Comparison of ENCODE assay signal across 1 cellular context in the genomic region with DNA sequence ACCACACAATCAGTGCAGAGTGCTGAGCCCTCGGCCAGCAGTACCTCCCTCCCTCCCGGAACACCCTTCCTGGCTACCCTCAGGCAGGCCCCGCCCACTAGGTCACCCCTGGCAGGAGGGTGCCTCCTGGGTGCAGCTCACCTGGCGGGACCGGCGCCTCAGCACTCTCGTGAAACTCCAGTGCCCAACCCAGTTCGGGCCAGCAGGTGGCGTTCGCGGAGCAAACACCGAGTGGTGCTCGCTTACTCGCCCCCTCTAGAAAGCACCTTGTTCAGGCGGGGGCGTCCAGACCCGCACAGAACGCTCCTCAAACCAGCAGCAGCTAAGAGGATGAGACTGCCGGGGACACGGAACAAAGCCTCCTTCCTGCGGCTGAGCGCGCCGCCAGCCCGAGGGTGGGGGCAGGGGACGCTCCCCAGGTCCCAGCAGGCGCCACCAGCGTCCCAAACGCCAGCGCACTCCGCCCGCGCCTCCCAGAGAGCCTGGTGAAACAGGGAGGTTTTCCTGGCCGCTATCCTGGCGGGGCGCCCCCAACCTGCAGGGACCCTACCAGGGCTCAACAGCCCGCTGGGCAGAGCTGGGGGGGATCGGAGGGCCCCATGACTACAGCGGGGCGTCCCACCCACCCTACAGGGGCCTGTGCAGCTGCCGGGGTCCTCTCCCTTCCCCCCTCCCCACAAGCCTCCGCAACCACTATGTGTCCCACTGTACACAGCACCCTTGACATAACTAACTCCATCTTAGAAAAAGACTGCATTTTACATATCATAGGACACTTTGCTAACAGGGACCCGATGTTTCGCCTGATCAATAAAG.
TF ChIP-seq lines count a peak whose summit lies in the region.

No MANE protein-coding gene starts in this region.

TF ChIP-seq in HepG2, 621 proteins besides CTCF, POLR2A, EP300 and RAD21 (continued from another document and continues in another):
- TF ChIP-seq, protein P1, sequence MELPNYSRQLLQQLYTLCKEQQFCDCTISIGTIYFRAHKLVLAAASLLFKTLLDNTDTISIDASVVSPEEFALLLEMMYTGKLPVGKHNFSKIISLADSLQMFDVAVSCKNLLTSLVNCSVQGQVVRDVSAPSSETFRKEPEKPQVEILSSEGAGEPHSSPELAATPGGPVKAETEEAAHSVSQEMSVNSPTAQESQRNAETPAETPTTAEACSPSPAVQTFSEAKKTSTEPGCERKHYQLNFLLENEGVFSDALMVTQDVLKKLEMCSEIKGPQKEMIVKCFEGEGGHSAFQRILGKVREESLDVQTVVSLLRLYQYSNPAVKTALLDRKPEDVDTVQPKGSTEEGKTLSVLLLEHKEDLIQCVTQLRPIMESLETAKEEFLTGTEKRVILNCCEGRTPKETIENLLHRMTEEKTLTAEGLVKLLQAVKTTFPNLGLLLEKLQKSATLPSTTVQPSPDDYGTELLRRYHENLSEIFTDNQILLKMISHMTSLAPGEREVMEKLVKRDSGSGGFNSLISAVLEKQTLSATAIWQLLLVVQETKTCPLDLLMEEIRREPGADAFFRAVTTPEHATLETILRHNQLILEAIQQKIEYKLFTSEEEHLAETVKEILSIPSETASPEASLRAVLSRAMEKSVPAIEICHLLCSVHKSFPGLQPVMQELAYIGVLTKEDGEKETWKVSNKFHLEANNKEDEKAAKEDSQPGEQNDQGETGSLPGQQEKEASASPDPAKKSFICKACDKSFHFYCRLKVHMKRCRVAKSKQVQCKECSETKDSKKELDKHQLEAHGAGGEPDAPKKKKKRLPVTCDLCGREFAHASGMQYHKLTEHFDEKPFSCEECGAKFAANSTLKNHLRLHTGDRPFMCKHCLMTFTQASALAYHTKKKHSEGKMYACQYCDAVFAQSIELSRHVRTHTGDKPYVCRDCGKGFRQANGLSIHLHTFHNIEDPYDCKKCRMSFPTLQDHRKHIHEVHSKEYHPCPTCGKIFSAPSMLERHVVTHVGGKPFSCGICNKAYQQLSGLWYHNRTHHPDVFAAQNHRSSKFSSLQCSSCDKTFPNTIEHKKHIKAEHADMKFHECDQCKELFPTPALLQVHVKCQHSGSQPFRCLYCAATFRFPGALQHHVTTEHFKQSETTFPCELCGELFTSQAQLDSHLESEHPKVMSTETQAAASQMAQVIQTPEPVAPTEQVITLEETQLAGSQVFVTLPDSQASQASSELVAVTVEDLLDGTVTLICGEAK (IDR thresholded peaks at IDR 0.05), result no peak
- TF ChIP-seq, protein P1 (CRISPR knock-in tag; IDR thresholded peaks at IDR 0.05), result no peak
- TF ChIP-seq ETV6 (CRISPR knock-in tag; conservative IDR thresholded peaks at IDR 0.05) (no peak), PRPF4 (IDR thresholded peaks at IDR 0.05; ENCODE audit: low read depth, low read length, poor library complexity, severe bottlenecking) (no peak), TSC22D2 (CRISPR knock-in tag; IDR thresholded peaks at IDR 0.05; ENCODE audit: borderline replicate concordance) (no peak), ZNF12 (CRISPR knock-in tag; IDR thresholded peaks at IDR 0.05) (no peak), SOX13 (IDR thresholded peaks at IDR 0.05) (no peak), SOX13 (CRISPR knock-in tag; conservative IDR thresholded peaks at IDR 0.05 in 1 of 2, IDR thresholded peaks at IDR 0.05 in 1 of 2) (peak in 1 of 2 experiments; percentile 32; a peak in 1 of 4 replicates), IRX3 (CRISPR knock-in tag; IDR thresholded peaks at IDR 0.05; ENCODE audit: borderline replicate concordance, low read depth) (no peak), AGO1 (IDR thresholded peaks at IDR 0.05; ENCODE audit: low read depth, low read length, poor library complexity, severe bottlenecking) (peak; percentile 73), SMAD9 (CRISPR knock-in tag; IDR thresholded peaks at IDR 0.05) (no peak), NCOA2 (CRISPR knock-in tag; IDR thresholded peaks at IDR 0.05) (0 out of 2 replicates have a peak, but pooled peaks have one; percentile 10), ARNTL (CRISPR knock-in tag; IDR thresholded peaks at IDR 0.05) (no peak), ZNF234 (CRISPR knock-in tag; conservative IDR thresholded peaks at IDR 0.05) (no peak), SMAD1 (CRISPR knock-in tag; IDR thresholded peaks at IDR 0.05; ENCODE audit: borderline replicate concordance, low read depth) (no peak), GATAD1 (CRISPR knock-in tag; IDR thresholded peaks at IDR 0.05) (peak; percentile 39; the same call in 1 of the 2 replicates), BRD4 (CRISPR knock-in tag; IDR thresholded peaks at IDR 0.05) (no peak), JUND (CRISPR knock-in tag; IDR thresholded peaks at IDR 0.05) (no peak), ZNF430 (CRISPR knock-in tag; IDR thresholded peaks at IDR 0.05) (no peak), SRF (IDR thresholded peaks at IDR 0.05; ENCODE audit: low read depth, low read length) (no peak), PITX1 (CRISPR knock-in tag; IDR thresholded peaks at IDR 0.05) (peak; percentile 72; the same call in 1 of the 2 replicates), KLF6 (CRISPR knock-in tag; IDR thresholded peaks at IDR 0.05) (peak; percentile 45; the same call in 1 of the 2 replicates), KDM6A (CRISPR knock-in tag; IDR thresholded peaks at IDR 0.05; ENCODE audit: low read depth) (no peak), ELF3 (CRISPR knock-in tag; IDR thresholded peaks at IDR 0.05) (0 out of 2 replicates have a peak, but pooled peaks have one; percentile 25), ZNF713 (CRISPR knock-in tag; IDR thresholded peaks at IDR 0.05) (no peak), CHD4 (IDR thresholded peaks at IDR 0.05; ENCODE audit: borderline replicate concordance, low read length) (no peak)
- TF ChIP-seq, protein P2, sequence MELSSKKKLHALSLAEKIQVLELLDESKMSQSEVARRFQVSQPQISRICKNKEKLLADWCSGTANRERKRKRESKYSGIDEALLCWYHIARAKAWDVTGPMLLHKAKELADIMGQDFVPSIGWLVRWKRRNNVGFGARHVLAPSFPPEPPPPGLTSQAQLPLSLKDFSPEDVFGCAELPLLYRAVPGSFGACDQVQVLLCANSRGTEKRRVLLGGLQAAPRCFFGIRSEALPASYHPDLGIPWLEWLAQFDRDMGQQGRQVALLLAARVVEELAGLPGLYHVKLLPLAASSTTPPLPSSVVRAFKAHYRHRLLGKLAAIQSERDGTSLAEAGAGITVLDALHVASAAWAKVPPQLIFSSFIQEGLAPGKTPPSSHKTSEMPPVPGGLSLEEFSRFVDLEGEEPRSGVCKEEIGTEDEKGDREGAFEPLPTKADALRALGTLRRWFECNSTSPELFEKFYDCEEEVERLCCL (CRISPR knock-in tag; IDR thresholded peaks at IDR 0.05; ENCODE audit: borderline replicate concordance), result no peak
- TF ChIP-seq, protein P3, sequence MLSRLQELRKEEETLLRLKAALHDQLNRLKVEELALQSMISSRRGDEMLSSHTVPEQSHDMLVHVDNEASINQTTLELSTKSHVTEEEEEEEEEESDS (CRISPR knock-in tag; IDR thresholded peaks at IDR 0.05; ENCODE audit: borderline replicate concordance), result no peak
- TF ChIP-seq, protein P4, sequence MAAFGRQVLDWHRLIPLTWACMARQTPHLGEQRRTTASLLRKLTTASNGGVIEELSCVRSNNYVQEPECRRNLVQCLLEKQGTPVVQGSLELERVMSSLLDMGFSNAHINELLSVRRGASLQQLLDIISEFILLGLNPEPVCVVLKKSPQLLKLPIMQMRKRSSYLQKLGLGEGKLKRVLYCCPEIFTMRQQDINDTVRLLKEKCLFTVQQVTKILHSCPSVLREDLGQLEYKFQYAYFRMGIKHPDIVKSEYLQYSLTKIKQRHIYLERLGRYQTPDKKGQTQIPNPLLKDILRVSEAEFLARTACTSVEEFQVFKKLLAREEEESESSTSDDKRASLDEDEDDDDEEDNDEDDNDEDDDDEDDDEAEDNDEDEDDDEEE (CRISPR knock-in tag; IDR thresholded peaks at IDR 0.05), result peak; percentile 42; the same call in 1 of the 2 replicates
- TF ChIP-seq, protein P5, sequence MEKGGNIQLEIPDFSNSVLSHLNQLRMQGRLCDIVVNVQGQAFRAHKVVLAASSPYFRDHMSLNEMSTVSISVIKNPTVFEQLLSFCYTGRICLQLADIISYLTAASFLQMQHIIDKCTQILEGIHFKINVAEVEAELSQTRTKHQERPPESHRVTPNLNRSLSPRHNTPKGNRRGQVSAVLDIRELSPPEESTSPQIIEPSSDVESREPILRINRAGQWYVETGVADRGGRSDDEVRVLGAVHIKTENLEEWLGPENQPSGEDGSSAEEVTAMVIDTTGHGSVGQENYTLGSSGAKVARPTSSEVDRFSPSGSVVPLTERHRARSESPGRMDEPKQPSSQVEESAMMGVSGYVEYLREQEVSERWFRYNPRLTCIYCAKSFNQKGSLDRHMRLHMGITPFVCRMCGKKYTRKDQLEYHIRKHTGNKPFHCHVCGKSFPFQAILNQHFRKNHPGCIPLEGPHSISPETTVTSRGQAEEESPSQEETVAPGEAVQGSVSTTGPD (CRISPR knock-in tag; IDR thresholded peaks at IDR 0.05), result no peak
- TF ChIP-seq, protein P6, sequence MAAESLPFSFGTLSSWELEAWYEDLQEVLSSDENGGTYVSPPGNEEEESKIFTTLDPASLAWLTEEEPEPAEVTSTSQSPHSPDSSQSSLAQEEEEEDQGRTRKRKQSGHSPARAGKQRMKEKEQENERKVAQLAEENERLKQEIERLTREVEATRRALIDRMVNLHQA (CRISPR knock-in tag; IDR thresholded peaks at IDR 0.05), result no peak
- TF ChIP-seq, protein P7, sequence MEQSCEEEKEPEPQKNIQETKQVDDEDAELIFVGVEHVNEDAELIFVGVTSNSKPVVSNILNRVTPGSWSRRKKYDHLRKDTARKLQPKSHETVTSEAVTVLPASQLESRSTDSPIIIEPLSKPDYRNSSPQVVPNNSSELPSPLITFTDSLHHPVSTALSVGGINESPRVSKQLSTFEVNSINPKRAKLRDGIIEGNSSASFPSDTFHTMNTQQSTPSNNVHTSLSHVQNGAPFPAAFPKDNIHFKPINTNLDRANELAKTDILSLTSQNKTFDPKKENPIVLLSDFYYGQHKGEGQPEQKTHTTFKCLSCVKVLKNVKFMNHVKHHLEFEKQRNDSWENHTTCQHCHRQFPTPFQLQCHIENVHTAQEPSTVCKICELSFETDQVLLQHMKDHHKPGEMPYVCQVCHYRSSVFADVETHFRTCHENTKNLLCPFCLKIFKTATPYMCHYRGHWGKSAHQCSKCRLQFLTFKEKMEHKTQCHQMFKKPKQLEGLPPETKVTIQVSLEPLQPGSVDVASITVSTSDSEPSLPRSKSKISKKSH (CRISPR knock-in tag; IDR thresholded peaks at IDR 0.05; ENCODE audit: borderline replicate concordance), result no peak
- TF ChIP-seq, protein P8, sequence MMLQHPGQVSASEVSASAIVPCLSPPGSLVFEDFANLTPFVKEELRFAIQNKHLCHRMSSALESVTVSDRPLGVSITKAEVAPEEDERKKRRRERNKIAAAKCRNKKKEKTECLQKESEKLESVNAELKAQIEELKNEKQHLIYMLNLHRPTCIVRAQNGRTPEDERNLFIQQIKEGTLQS (CRISPR knock-in tag; IDR thresholded peaks at IDR 0.05), result no peak
- TF ChIP-seq, protein P9, sequence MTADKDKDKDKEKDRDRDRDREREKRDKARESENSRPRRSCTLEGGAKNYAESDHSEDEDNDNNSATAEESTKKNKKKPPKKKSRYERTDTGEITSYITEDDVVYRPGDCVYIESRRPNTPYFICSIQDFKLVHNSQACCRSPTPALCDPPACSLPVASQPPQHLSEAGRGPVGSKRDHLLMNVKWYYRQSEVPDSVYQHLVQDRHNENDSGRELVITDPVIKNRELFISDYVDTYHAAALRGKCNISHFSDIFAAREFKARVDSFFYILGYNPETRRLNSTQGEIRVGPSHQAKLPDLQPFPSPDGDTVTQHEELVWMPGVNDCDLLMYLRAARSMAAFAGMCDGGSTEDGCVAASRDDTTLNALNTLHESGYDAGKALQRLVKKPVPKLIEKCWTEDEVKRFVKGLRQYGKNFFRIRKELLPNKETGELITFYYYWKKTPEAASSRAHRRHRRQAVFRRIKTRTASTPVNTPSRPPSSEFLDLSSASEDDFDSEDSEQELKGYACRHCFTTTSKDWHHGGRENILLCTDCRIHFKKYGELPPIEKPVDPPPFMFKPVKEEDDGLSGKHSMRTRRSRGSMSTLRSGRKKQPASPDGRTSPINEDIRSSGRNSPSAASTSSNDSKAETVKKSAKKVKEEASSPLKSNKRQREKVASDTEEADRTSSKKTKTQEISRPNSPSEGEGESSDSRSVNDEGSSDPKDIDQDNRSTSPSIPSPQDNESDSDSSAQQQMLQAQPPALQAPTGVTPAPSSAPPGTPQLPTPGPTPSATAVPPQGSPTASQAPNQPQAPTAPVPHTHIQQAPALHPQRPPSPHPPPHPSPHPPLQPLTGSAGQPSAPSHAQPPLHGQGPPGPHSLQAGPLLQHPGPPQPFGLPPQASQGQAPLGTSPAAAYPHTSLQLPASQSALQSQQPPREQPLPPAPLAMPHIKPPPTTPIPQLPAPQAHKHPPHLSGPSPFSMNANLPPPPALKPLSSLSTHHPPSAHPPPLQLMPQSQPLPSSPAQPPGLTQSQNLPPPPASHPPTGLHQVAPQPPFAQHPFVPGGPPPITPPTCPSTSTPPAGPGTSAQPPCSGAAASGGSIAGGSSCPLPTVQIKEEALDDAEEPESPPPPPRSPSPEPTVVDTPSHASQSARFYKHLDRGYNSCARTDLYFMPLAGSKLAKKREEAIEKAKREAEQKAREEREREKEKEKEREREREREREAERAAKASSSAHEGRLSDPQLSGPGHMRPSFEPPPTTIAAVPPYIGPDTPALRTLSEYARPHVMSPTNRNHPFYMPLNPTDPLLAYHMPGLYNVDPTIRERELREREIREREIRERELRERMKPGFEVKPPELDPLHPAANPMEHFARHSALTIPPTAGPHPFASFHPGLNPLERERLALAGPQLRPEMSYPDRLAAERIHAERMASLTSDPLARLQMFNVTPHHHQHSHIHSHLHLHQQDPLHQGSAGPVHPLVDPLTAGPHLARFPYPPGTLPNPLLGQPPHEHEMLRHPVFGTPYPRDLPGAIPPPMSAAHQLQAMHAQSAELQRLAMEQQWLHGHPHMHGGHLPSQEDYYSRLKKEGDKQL (CRISPR knock-in tag; IDR thresholded peaks at IDR 0.05; ENCODE audit: low read depth), result no peak
